In genomic region chr9:114363424-114363823, GRCh38 we compare ENCODE assay signal across 15 cellular contexts. TPM values are rescaled to one million over a fixed set of nuclear protein-coding genes. Genes with fewer than 3 reads are reported as not detected.
DNase-seq lines count a peak whose midpoint lies in the region; ATAC-seq and TF ChIP-seq lines count a peak whose summit lies in the region.
"Had no signal": no experiment of that assay in that cellular context is flagged by ENCODE, and none has a peak within 500 bp of the region (broad histone marks: within the 10 kb centered on the region; RNA-seq: fewer than 3 reads in every experiment).

No MANE protein-coding gene starts in this region.

- H3K4me1 ChIP-seq in RWPE2 (ENCODE audit: insufficient read depth, poor library complexity, severe bottlenecking) (peaks cover 23% of the 10 kb centered on the region), thymus (ENCODE audit: control insufficient read depth, insufficient read depth, low read length) (peaks cover 20% of the 10 kb centered on the region)
- H3K4me1 ChIP-seq: neural progenitor cell had no signal

- no peaks in the 10 kb centered on the region for H3K27me3 ChIP-seq in RWPE2 (ENCODE audit: insufficient read depth, poor library complexity, severe bottlenecking)
- no peaks in the 10 kb centered on the region for H3K27me3 ChIP-seq in thymus (ENCODE audit: control insufficient read depth, insufficient read depth)
- H3K27me3 ChIP-seq: neural progenitor cell had no signal

- peak; percentile 66 for DNase-seq in activated effector memory CD4-positive, alpha-beta T cell treated with anti-CD3 and anti-CD28 coated beads, Interleukin-2, amount 50 U/mL, for 16 hours
- no peak for DNase-seq in activated effector memory CD4-positive, alpha-beta T cell treated with Interleukin-2 at 50 U/mL for 16 hours
- no peak for DNase-seq in RWPE2 (ENCODE audit: low spot score)
- no peak for DNase-seq in effector memory CD8-positive, alpha-beta T cell
- DNase-seq in left ventricle myocardium superior: no peak
- no peak for DNase-seq in COLO668 (lab: John Stamatoyannopoulos, UW; ENCODE audit: unreplicated experiment)
- no peak for DNase-seq in SKM-1 treated with dmso at 0.1 percent for 144 hours (lab: John Stamatoyannopoulos, UW; ENCODE audit: unreplicated experiment)
- DNase-seq: H9, NCI-H1694 treated with DMSO at 0.1 percent for 48 hours, NCI-H526 treated with DMSO at 0.1 percent for 48 hours had no signal

- peak overlapping the region; percentile 91 to 96 for H3K27ac Mint-ChIP-seq in effector memory CD8-positive, alpha-beta T cell
- H3K27ac Mint-ChIP-seq: H9, neural progenitor cell, WTC11 had no signal

- no peak for ATAC-seq in RWPE2 (ENCODE audit: low read depth)
- ATAC-seq in effector memory CD8-positive, alpha-beta T cell (replicated peaks): peak; percentile 31
- ATAC-seq in left ventricle myocardium superior: no peak
- ATAC-seq: WTC11 had no signal

- H3K4me1 Mint-ChIP-seq in effector memory CD8-positive, alpha-beta T cell (ENCODE audit: low read depth in 2 of 2): peaks cover 66 to 74% of the 10 kb centered on the region in 2 donors
- H3K4me1 Mint-ChIP-seq: H9, neural progenitor cell had no signal

- intact Hi-C loops in left ventricle myocardium superior (cut with micrococcal nuclease): no loop called here

- WGBS in thymus: 61% methylated on average over 2 of the region's 2 CpGs

- H3K27ac ChIP-seq in RWPE2 (ENCODE audit: poor library complexity, severe bottlenecking): peak overlapping the region; percentile 47
- peak overlapping the region; percentile 62 for H3K27ac ChIP-seq in thymus (ENCODE audit: low read depth)
- H3K27ac ChIP-seq: neural progenitor cell had no signal

- H3K9me3 ChIP-seq in RWPE2 (ENCODE audit: severe bottlenecking) (no peaks in the 10 kb centered on the region), thymus (ENCODE audit: control insufficient read depth) (no peaks in the 10 kb centered on the region)

- H3K36me3 ChIP-seq in RWPE2 (ENCODE audit: low read depth) (peaks cover 16% of the 10 kb centered on the region), thymus (ENCODE audit: control insufficient read depth, insufficient read depth) (peaks cover 79% of the 10 kb centered on the region)
- H3K36me3 ChIP-seq: neural progenitor cell had no signal

- H3K36me3 Mint-ChIP-seq in effector memory CD8-positive, alpha-beta T cell (ENCODE audit: insufficient read depth): peaks cover 96% of the 10 kb centered on the region

- H3K9me3 Mint-ChIP-seq in effector memory CD8-positive, alpha-beta T cell: no peaks in the 10 kb centered on the region
- H3K9me3 Mint-ChIP-seq: H9, neural progenitor cell, WTC11 had no signal

- TF ChIP-seq CTCF in RWPE2 (IDR thresholded peaks at IDR 0.05; ENCODE audit: poor library complexity, severe bottlenecking): no peak

- no peak overlapping the region for H3K4me3 ChIP-seq in RWPE2 (ENCODE audit: severe bottlenecking)
- H3K4me3 ChIP-seq in thymus (ENCODE audit: low read length): no peak overlapping the region
- H3K4me3 ChIP-seq: neural progenitor cell had no signal

- H3K4me3 Mint-ChIP-seq in effector memory CD8-positive, alpha-beta T cell: peak overlapping the region; percentile 66 to 69
- H3K4me3 Mint-ChIP-seq: H9, neural progenitor cell, WTC11 had no signal

- H3K27me3 Mint-ChIP-seq in effector memory CD8-positive, alpha-beta T cell: no peaks in the 10 kb centered on the region

RNA-seq across cellular contexts. Expression of gene AKNA, which starts 24.4 kb away (rescaled TPM):
- polyA plus RNA-seq in thymus: 162 TPM
- 5.1 TPM for total RNA-seq in left ventricle myocardium superior

RNA-seq across cellular contexts. Expression of gene ORM2, which starts 33.8 kb away (rescaled TPM):
- polyA plus RNA-seq in thymus: 1.1 TPM
- total RNA-seq in left ventricle myocardium superior: not detected
- total RNA-seq: aorta, glomerular endothelial cell had no signal
- polyA plus RNA-seq: aorta had no signal

RNA-seq across cellular contexts. Expression of gene ORM1, which starts 40.5 kb away (rescaled TPM):
- polyA plus RNA-seq in thymus: 3.4 TPM
- not detected for total RNA-seq in left ventricle myocardium superior
- total RNA-seq: glomerular endothelial cell had no signal
